In genomic region chr10:51074238-51075028, GRCh38 we compare ENCODE assay signal across 8 cellular contexts. TPM values are rescaled to one million over a fixed set of nuclear protein-coding genes. Genes with fewer than 3 reads are reported as not detected.
DNase-seq lines count a peak whose midpoint lies in the region; ATAC-seq and TF ChIP-seq lines count a peak whose summit lies in the region.

TSS of gene PRKG1 (plus strand) at chr10:51074487.

- H3K36me3 Mint-ChIP-seq in activated naive CD8-positive, alpha-beta T cell = no peaks in the 10 kb centered on the region
- H3K36me3 Mint-ChIP-seq in nephron (ENCODE audit: low read depth) = no peaks in the 10 kb centered on the region

- peak within 1 kb of the TSS; percentile 47 for H3K4me3 ChIP-seq in LNCaP clone FGC (ENCODE audit: low read depth, low read length)

- H3K9me3 Mint-ChIP-seq in activated naive CD8-positive, alpha-beta T cell (ENCODE audit: low read depth) = no peaks in the 10 kb centered on the region
- H3K9me3 Mint-ChIP-seq in nephron = no peaks in the 10 kb centered on the region

- ATAC-seq in HG03439 (IDR thresholded peaks at IDR 0.05; ENCODE audit: unreplicated experiment) = no peak
- ATAC-seq in HG03175 (IDR thresholded peaks at IDR 0.05; ENCODE audit: unreplicated experiment) = no peak
- ATAC-seq in GM19395 (IDR thresholded peaks at IDR 0.05; ENCODE audit: unreplicated experiment) = no peak

- peaks cover 26% of the 10 kb centered on the region for H3K27me3 Mint-ChIP-seq in activated naive CD8-positive, alpha-beta T cell
- no peaks in the 10 kb centered on the region for H3K27me3 Mint-ChIP-seq in nephron (ENCODE audit: low read depth)

- no peak for TF ChIP-seq CTCF in LNCaP clone FGC (IDR thresholded peaks at IDR 0.05; ENCODE audit: control insufficient read depth, extremely low read depth, insufficient read depth)
- no peak for TF ChIP-seq CTCF in nephron (IDR thresholded peaks at IDR 0.05; ENCODE audit: unreplicated experiment in 3 of 3)

- peaks cover 16% of the 10 kb centered on the region for H3K4me1 Mint-ChIP-seq in activated naive CD8-positive, alpha-beta T cell (ENCODE audit: low read depth)
- peaks cover 34% of the 10 kb centered on the region for H3K4me1 Mint-ChIP-seq in nephron

- DNase-seq in GM04504 (ENCODE audit: low read depth) = peak; percentile 69
- DNase-seq in LNCaP clone FGC (ENCODE audit: low read depth) = peak; percentile 69
- peak; percentile 22 for DNase-seq in glomerular endothelial cell (ENCODE audit: extremely low read depth, low read depth, low spot score)

- H3K27ac Mint-ChIP-seq in activated naive CD8-positive, alpha-beta T cell = no peak within 1 kb of the TSS
- H3K27ac Mint-ChIP-seq in nephron = peak within 1 kb of the TSS; percentile 90 to 92 (median 92)

- H3K4me3 Mint-ChIP-seq in activated naive CD8-positive, alpha-beta T cell = peak within 1 kb of the TSS; percentile 74
- H3K4me3 Mint-ChIP-seq in nephron = peak within 1 kb of the TSS; percentile 92 to 96 (median 95)

RNA-seq across cellular contexts. Expression of gene PRKG1, which starts in this region (rescaled TPM):
- total RNA-seq in glomerular endothelial cell = 1.6 and 4.9 TPM in 2 replicates
